Comparison of ENCODE assay signal across 8 cellular contexts in genomic region chr11:834371-835316, GRCh38. TPM values are rescaled to one million over a fixed set of nuclear protein-coding genes. Genes with fewer than 3 reads are reported as not detected.
DNase-seq lines count a peak whose midpoint lies in the region; ATAC-seq lines count a peak whose summit lies in the region.

No MANE protein-coding gene starts in this region.

- no peak overlapping the region for H3K4me3 ChIP-seq in CD8-positive, alpha-beta memory T cell (ENCODE audit: low read length)
- H3K4me3 ChIP-seq in muscle layer of duodenum (ENCODE audit: low read depth in 1 of 2, low read length in 2 of 2): peak overlapping the region; percentile 26 to 77

- peaks cover 0 to 23% (median 0%) of the 10 kb centered on the region in 3 donors for H3K36me3 Mint-ChIP-seq in CD8-positive, alpha-beta memory T cell
- H3K36me3 Mint-ChIP-seq in effector memory CD8-positive, alpha-beta T cell (ENCODE audit: insufficient read depth): peaks cover 25% of the 10 kb centered on the region

- no peaks in the 10 kb centered on the region for H3K9me3 Mint-ChIP-seq in CD8-positive, alpha-beta memory T cell
- no peaks in the 10 kb centered on the region for H3K9me3 Mint-ChIP-seq in effector memory CD8-positive, alpha-beta T cell

- H3K4me1 ChIP-seq in CD8-positive, alpha-beta memory T cell (ENCODE audit: insufficient read depth, low read length): peaks cover 28% of the 10 kb centered on the region
- peaks cover 0 to 57% of the 10 kb centered on the region in 2 donors for H3K4me1 ChIP-seq in muscle layer of duodenum (ENCODE audit: control insufficient read depth in 1 of 2, insufficient read depth in 2 of 2, low read length in 2 of 2)

- H3K4me3 Mint-ChIP-seq in CD8-positive, alpha-beta memory T cell: peak overlapping the region in 6 of 7 donors; percentile 60 to 77 (median 74)
- peak overlapping the region; percentile 60 to 71 for H3K4me3 Mint-ChIP-seq in effector memory CD8-positive, alpha-beta T cell

- H3K9me3 ChIP-seq in CD8-positive, alpha-beta memory T cell (ENCODE audit: low read length): no peaks in the 10 kb centered on the region
- no peaks in the 10 kb centered on the region for H3K9me3 ChIP-seq in muscle layer of duodenum (ENCODE audit: control insufficient read depth in 1 of 2, low read length in 2 of 2)

- CTCF ChIA-PET in CD8-positive, alpha-beta memory T cell (lab: Charles Lee): interaction anchor here (1.0 to 1.1 kb wide), 2 partner anchors 8 to 24 kb away, joined by 3 read pairs; partner anchors contain the start of gene TSPAN4

- POLR2A ChIA-PET in CD8-positive, alpha-beta memory T cell (lab: Charles Lee): interaction anchor here (0.7 to 1.3 kb wide), 2 partner anchors 8 to 17 kb away, joined by 3 to 6 read pairs; partner anchors contain the start of genes POLR2L and TSPAN4

- ATAC-seq in effector memory CD8-positive, alpha-beta T cell (replicated peaks): no peak
- ATAC-seq in GM21576 (IDR thresholded peaks at IDR 0.05; ENCODE audit: unreplicated experiment) (no peak), HG02623 (IDR thresholded peaks at IDR 0.05; ENCODE audit: unreplicated experiment) (no peak)

- peaks cover 0 to 48% (median 7%) of the 10 kb centered on the region in 3 donors for H3K4me1 Mint-ChIP-seq in CD8-positive, alpha-beta memory T cell
- peaks cover 5 to 25% of the 10 kb centered on the region in 2 donors for H3K4me1 Mint-ChIP-seq in effector memory CD8-positive, alpha-beta T cell (ENCODE audit: low read depth in 2 of 2)

- peak overlapping the region in 4 of 8 donors; percentile 38 to 84 (median 56) for H3K27ac Mint-ChIP-seq in CD8-positive, alpha-beta memory T cell
- no peak overlapping the region for H3K27ac Mint-ChIP-seq in effector memory CD8-positive, alpha-beta T cell

- no peak for DNase-seq in CD8-positive, alpha-beta memory T cell
- DNase-seq in RPMI7951 (ENCODE audit: low read depth) (peak; percentile 87), Kasumi-1 (lab: John Stamatoyannopoulos, UW) (no peak), cerebellar cortex (ENCODE audit: low spot score) (no peak)
- no peak for DNase-seq in effector memory CD8-positive, alpha-beta T cell

- H3K27ac ChIP-seq in CD8-positive, alpha-beta memory T cell (ENCODE audit: low read depth, low read length): no peak overlapping the region
- H3K27ac ChIP-seq in muscle layer of duodenum (ENCODE audit: low read length): peak overlapping the region; percentile 85

- peaks cover 1% of the 10 kb centered on the region for H3K27me3 ChIP-seq in CD8-positive, alpha-beta memory T cell (ENCODE audit: insufficient read depth, low read length, poor library complexity, severe bottlenecking)
- H3K27me3 ChIP-seq in muscle layer of duodenum (ENCODE audit: low read depth, low read length): no peaks in the 10 kb centered on the region

- H3K36me3 ChIP-seq in CD8-positive, alpha-beta memory T cell (ENCODE audit: insufficient read depth, low read length): no peaks in the 10 kb centered on the region
- H3K36me3 ChIP-seq in muscle layer of duodenum (ENCODE audit: control insufficient read depth in 1 of 2, insufficient read depth in 2 of 2, low read length in 2 of 2): peaks cover 6 to 34% of the 10 kb centered on the region in 2 donors

- peaks cover 0 to under 1% of the 10 kb centered on the region in 2 donors for H3K27me3 Mint-ChIP-seq in CD8-positive, alpha-beta memory T cell
- peaks cover 0 to 12% of the 10 kb centered on the region in 2 donors for H3K27me3 Mint-ChIP-seq in effector memory CD8-positive, alpha-beta T cell

RNA-seq across cellular contexts. Expression of gene CD151, which starts 1.9 kb away (rescaled TPM):
- total RNA-seq in CD8-positive, alpha-beta memory T cell: 10 to 100 TPM; 61.2 to 65.5 TPM
- 19.6 TPM for polyA plus RNA-seq in CD8-positive, alpha-beta memory T cell
- 302 and 421 TPM in 2 replicates for total RNA-seq in RPMI7951 (2014; rRNA removed; shearing (Covaris generic))

RNA-seq across cellular contexts. Expression of gene CRACR2B, which starts 6.9 kb away (rescaled TPM):
- total RNA-seq in CD8-positive, alpha-beta memory T cell: 1 to 10 TPM; 2.4 to 3.6 TPM
- not detected for polyA plus RNA-seq in CD8-positive, alpha-beta memory T cell
- 1.8 and 2.5 TPM in 2 replicates for total RNA-seq in RPMI7951 (2014; rRNA removed; shearing (Covaris generic))

RNA-seq across cellular contexts. Expression of gene POLR2L, which starts 7.7 kb away (rescaled TPM):
- 100 to 1,000 TPM; 178 to 182 TPM for total RNA-seq in CD8-positive, alpha-beta memory T cell
- 114 TPM for polyA plus RNA-seq in CD8-positive, alpha-beta memory T cell
- total RNA-seq in RPMI7951 (2014; rRNA removed; shearing (Covaris generic)): 167 and 183 TPM in 2 replicates

RNA-seq across cellular contexts. Expression of gene TSPAN4, which starts 8.0 kb away (rescaled TPM):
- total RNA-seq in CD8-positive, alpha-beta memory T cell: 1 to 10 TPM; 8.8 to 9.4 TPM
- 4.4 TPM for polyA plus RNA-seq in CD8-positive, alpha-beta memory T cell
- 95.2 and 137 TPM in 2 replicates for total RNA-seq in RPMI7951 (2014; rRNA removed; shearing (Covaris generic))

RNA-seq across cellular contexts. Expression of gene PNPLA2, which starts 15.9 kb away (rescaled TPM):
- 10 to 100 TPM; 49.8 to 53.0 TPM for total RNA-seq in CD8-positive, alpha-beta memory T cell
- polyA plus RNA-seq in CD8-positive, alpha-beta memory T cell: 41.5 TPM
- 9.4 and 10.5 TPM in 2 replicates for total RNA-seq in RPMI7951 (2014; rRNA removed; shearing (Covaris generic))
